In the genomic region with DNA sequence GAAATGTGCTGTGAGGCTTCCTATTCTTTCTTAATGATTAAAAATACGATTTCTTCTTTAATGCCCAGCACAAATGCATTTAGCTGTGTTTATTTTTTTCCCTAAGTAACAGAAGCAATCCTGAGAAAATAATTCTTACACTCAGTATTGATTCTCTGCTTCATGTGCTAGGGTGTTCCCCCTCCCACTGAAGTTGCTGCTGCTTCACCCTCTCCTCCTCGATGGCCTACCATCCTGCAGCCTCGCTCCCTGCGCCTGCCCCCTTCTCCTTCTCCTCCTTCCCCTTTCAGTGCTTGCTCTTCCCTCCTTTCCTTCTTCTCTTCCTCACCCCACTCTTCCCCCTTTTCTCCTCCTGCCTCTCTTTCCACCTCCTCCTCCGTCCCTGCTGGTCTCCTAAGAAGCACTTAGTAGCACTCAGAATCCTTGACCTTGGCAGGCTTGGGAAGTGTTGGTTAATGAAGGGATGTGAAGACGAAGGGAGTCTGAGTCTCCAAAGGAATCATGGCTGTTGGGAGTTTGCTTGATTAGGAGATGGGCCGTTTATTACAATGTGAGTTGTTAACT, we compare ENCODE assay signal across 12 cellular contexts.
A peak's percentile ranks its signal among the peaks of the same experiment; 100 is the strongest.
DNase-seq lines count a peak whose midpoint lies in the region; ATAC-seq and TF ChIP-seq lines count a peak whose summit lies in the region.
"Had no signal": no experiment of that assay in that cellular context is flagged by ENCODE, and none has a peak within 500 bp of the region (broad histone marks: within the 10 kb centered on the region; RNA-seq: fewer than 3 reads in every experiment).

No MANE protein-coding gene starts in this region.

- peak overlapping the region; percentile 83 for H3K4me3 Mint-ChIP-seq in activated T-helper 17 cell treated with anti-CD3 and anti-CD28 coated beads, Interleukin-2, amount 50 U/mL, for 72 hours
- H3K4me3 Mint-ChIP-seq in memory B cell = no peak overlapping the region

- no peaks in the 10 kb centered on the region for H3K36me3 ChIP-seq in adrenal gland (replicated peaks in 1 of 2)

- H3K9me3 Mint-ChIP-seq in activated T-helper 17 cell treated with anti-CD3 and anti-CD28 coated beads, Interleukin-2, amount 50 U/mL, for 72 hours = no peaks in the 10 kb centered on the region
- no peaks in the 10 kb centered on the region for H3K9me3 Mint-ChIP-seq in memory B cell

- WGBS in adrenal gland, 4 donors = 44 to 50% (median 48%) methylated on average over 7 of the region's 7 CpGs

- peak overlapping the region; percentile 92 for H3K27ac Mint-ChIP-seq in activated T-helper 17 cell treated with anti-CD3 and anti-CD28 coated beads, Interleukin-2, amount 50 U/mL, for 72 hours
- peak overlapping the region; percentile 13 for H3K27ac Mint-ChIP-seq in memory B cell

- H3K27ac ChIP-seq in adrenal gland = no peak overlapping the region
- H3K27ac ChIP-seq: C4-2B, psoas muscle, RWPE1 had no signal

- TF ChIP-seq CTCF in adrenal gland (IDR thresholded peaks at IDR 0.05) = no peak

- DNase-seq in stimulated activated CD4-positive, alpha-beta T cell treated with anti-CD3 and anti-CD28 coated beads, Interleukin-4, amount 100 ng/mL, for 24 hours = peak; percentile 22
- DNase-seq in stimulated activated CD4-positive, alpha-beta T cell treated with anti-CD3 and anti-CD28 coated beads, Interleukin-12 subunit alpha, Interleukin-12 subunit beta, amount 100 ng/mL, for 4 hours = no peak
- DNase-seq in memory B cell (ENCODE audit: low spot score in 2 of 2) (no peak), adrenal gland (no peak), RKO (ENCODE audit: low spot score) (no peak), left cardiac atrium (no peak), HK-2 (ENCODE audit: unreplicated experiment) (no peak)
- DNase-seq: NCI-H1694 treated with DMSO at 0.1 percent for 48 hours had no signal

- H3K4me3 ChIP-seq in adrenal gland = no peak overlapping the region
- H3K4me3 ChIP-seq: psoas muscle had no signal

- H3K36me3 Mint-ChIP-seq in activated T-helper 17 cell treated with anti-CD3 and anti-CD28 coated beads, Interleukin-2, amount 50 U/mL, for 72 hours (ENCODE audit: low read depth) = no peaks in the 10 kb centered on the region
- H3K36me3 Mint-ChIP-seq in memory B cell = peaks cover 3% of the 10 kb centered on the region

- intact Hi-C loops in adrenal gland (cut with DNase I) (no loop called here), left cardiac atrium (cut with DNase I) (no loop called here)

- no peaks in the 10 kb centered on the region for H3K27me3 ChIP-seq in adrenal gland

- peak; percentile 74 for ATAC-seq in activated T-helper 17 cell treated with anti-CD3 and anti-CD28 coated beads, Interleukin-2, amount 50 U/mL, for 72 hours (replicated peaks)
- ATAC-seq in memory B cell (ENCODE audit: low read depth) (no peak), left cardiac atrium (no peak)

- no peaks in the 10 kb centered on the region for H3K9me3 ChIP-seq in adrenal gland (replicated peaks in 1 of 3)
- H3K9me3 ChIP-seq: psoas muscle had no signal

- H3K4me1 Mint-ChIP-seq in activated T-helper 17 cell treated with anti-CD3 and anti-CD28 coated beads, Interleukin-2, amount 50 U/mL, for 72 hours = peaks cover 42% of the 10 kb centered on the region
- peaks cover 28% of the 10 kb centered on the region for H3K4me1 Mint-ChIP-seq in memory B cell

- no peaks in the 10 kb centered on the region for H3K27me3 Mint-ChIP-seq in activated T-helper 17 cell treated with anti-CD3 and anti-CD28 coated beads, Interleukin-2, amount 50 U/mL, for 72 hours
- no peaks in the 10 kb centered on the region for H3K27me3 Mint-ChIP-seq in memory B cell

- TF ChIP-seq POLR2A in adrenal gland (IDR thresholded peaks at IDR 0.05) = no peak

- peaks cover 0 to 9% of the 10 kb centered on the region in 2 donors for H3K4me1 ChIP-seq in adrenal gland (replicated peaks in 1 of 2)
- H3K4me1 ChIP-seq: psoas muscle had no signal
